In genomic region chr14:39107624-39108023, GRCh38 we compare ENCODE assay signal across 8 cellular contexts. TPM values are rescaled to one million over a fixed set of nuclear protein-coding genes. Genes with fewer than 3 reads are reported as not detected.
DNase-seq lines count a peak whose midpoint lies in the region; ATAC-seq and TF ChIP-seq lines count a peak whose summit lies in the region.

No MANE protein-coding gene starts in this region.

- H3K9me3 ChIP-seq in cardiac muscle cell (ENCODE audit: low read depth), result no peaks in the 10 kb centered on the region

- CTCF ChIA-PET in RWPE1 (lab: Yijun Ruan, JAX), result interaction anchor here (1.1 kb wide), 1 partner anchor 319 kb away, joined by 5 read pairs; no protein-coding TSS in a partner anchor

- no peak overlapping the region for H3K4me3 ChIP-seq in cardiac muscle cell

- intact Hi-C loops in left ventricle myocardium superior (cut with micrococcal nuclease), result no loop called here

- POLR2A ChIA-PET in RWPE1 (lab: Yijun Ruan, JAX; ENCODE audit: low non-redundant PET), result no interaction called here

- DNase-seq in cardiac muscle cell (ENCODE audit: low read depth in 1 of 2, low spot score in 1 of 2) (peak; percentile 16 to 61), left ventricle myocardium superior (no peak), HuH-7 (ENCODE audit: low spot score) (peak; percentile 39), RWPE1 (ENCODE audit: low spot score) (peak; percentile 43), foreskin keratinocyte (peak in 1 of 2 donors; percentile 19), dedifferentiated amniotic fluid mesenchymal stem cell (ENCODE audit: extremely low spot score) (no peak), omental fat pad (ENCODE audit: low spot score) (no peak)

- no peaks in the 10 kb centered on the region for H3K36me3 ChIP-seq in cardiac muscle cell

- peak; percentile 55 for TF ChIP-seq CTCF in cardiac muscle cell (IDR thresholded peaks at IDR 0.05; ENCODE audit: low read depth, low read length)
- TF ChIP-seq CTCF in RWPE1 (conservative IDR thresholded peaks at IDR 0.05; ENCODE audit: low read depth), result peak; percentile 63
- TF ChIP-seq CTCF in foreskin keratinocyte (conservative IDR thresholded peaks at IDR 0.05), result peak; percentile 70
- TF ChIP-seq CTCF in omental fat pad (IDR thresholded peaks at IDR 0.05), result no peak

- no peak for ATAC-seq in left ventricle myocardium superior
- ATAC-seq in foreskin keratinocyte, result no peak
- no peak for ATAC-seq in GM21526 (IDR thresholded peaks at IDR 0.05; ENCODE audit: low FRiP score, unreplicated experiment)
- ATAC-seq in omental fat pad (ENCODE audit: low FRiP score), result no peak

- H3K4me1 ChIP-seq in cardiac muscle cell (ENCODE audit: low read depth), result peaks cover 4% of the 10 kb centered on the region
- no peaks in the 10 kb centered on the region for H3K4me1 ChIP-seq in foreskin keratinocyte

- H3K27ac ChIP-seq in cardiac muscle cell (no peak overlapping the region), RWPE1 (no peak overlapping the region), foreskin keratinocyte (no peak overlapping the region)

- H3K27me3 ChIP-seq in cardiac muscle cell, result no peaks in the 10 kb centered on the region
- H3K27me3 ChIP-seq in foreskin keratinocyte, result no peaks in the 10 kb centered on the region

RNA-seq across cellular contexts. Expression of gene SEC23A, which starts 4.6 kb away (rescaled TPM):
- total RNA-seq in cardiac muscle cell, result 115 and 131 TPM in 2 replicates
- 74.1 and 92.0 TPM in 2 replicates for polyA plus RNA-seq in cardiac muscle cell
- total RNA-seq in left ventricle myocardium superior, result 85.5 TPM
- 74.4 and 83.1 TPM in 2 replicates for total RNA-seq in foreskin keratinocyte
- 16.5 and 18.0 TPM in 2 replicates for polyA plus RNA-seq in foreskin keratinocyte
- total RNA-seq in omental fat pad, result 100 to 1,000 TPM in 3 of 4 donors, 10 to 100 TPM in 1; 89.9 to 152 (median 113) TPM

RNA-seq across cellular contexts. Expression of gene GEMIN2, which starts 6.5 kb away (rescaled TPM):
- total RNA-seq in cardiac muscle cell (26.0 and 34.4 TPM in 2 replicates), left ventricle myocardium superior (7.7 TPM), foreskin keratinocyte (18.3 and 20.5 TPM in 2 replicates), omental fat pad (10 to 100 TPM in 3 of 4 donors, 1 to 10 TPM in 1; 9.5 to 17.1 (median 15.6) TPM)
- polyA plus RNA-seq in cardiac muscle cell (27.0 and 32.4 TPM in 2 replicates), foreskin keratinocyte (17.2 and 20.5 TPM in 2 replicates)

Comparison
In these comparisons a context has a peak if more than half of its experiments do, and no peak if none do; other contexts are left out.
1. DNase-seq: peak in cardiac muscle cell (2 of 2), HuH-7 (single experiment) and RWPE1 (single experiment); none in left ventricle myocardium superior (single experiment), dedifferentiated amniotic fluid mesenchymal stem cell (single experiment) and omental fat pad (single experiment).
2. CTCF ChIP-seq: peak in cardiac muscle cell (single experiment), RWPE1 (single experiment) and foreskin keratinocyte (single experiment); none in omental fat pad (0 of 3).